20 cellular contexts compared by ENCODE assay signal in the genomic region with DNA sequence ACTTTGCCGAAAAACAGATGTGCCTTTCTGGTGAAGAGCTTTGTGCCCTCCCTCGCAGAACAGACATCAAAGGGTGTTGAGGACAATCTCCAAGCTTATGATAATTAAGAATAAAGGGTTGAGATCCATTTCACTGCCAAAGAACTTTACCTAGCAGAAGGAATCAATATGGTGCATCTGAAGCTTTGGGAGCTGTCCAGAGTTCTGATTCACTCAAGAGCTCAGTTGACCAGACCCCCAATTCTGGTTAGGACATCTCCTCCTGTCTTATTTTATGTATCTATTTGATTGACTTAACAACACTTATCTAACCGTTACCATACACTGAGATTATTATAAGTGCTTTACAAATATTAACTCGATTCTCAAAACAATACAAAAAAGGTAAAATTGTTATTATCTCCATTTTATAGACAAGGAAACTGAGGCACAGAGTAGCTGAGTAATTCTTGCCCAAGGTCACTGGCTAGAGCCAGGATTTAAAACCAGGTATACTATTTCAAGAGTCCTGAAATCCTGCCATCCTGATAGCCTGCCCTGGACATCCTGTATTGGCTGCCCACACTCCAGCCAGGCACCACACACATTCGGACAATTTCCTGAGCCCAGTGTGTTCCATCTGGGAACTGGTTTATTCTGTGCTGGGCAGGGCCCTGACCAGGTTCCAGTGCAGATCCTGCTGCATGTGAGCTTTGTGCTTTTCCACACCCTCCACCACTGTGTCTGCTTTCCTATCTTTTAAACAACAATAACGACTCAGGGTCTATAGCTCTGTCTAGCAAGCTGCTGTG. TPM values are rescaled to one million over a fixed set of nuclear protein-coding genes. Genes with fewer than 3 reads are reported as not detected.
A peak's percentile ranks its signal among the peaks of the same experiment; 100 is the strongest.
DNase-seq lines count a peak whose midpoint lies in the region; ATAC-seq and TF ChIP-seq lines count a peak whose summit lies in the region.
"Had no signal": no experiment of that assay in that cellular context is flagged by ENCODE, and none has a peak within 500 bp of the region (broad histone marks: within the 10 kb centered on the region; RNA-seq: fewer than 3 reads in every experiment).

No MANE protein-coding gene starts in this region.

- no peak for ATAC-seq in left lung
- ATAC-seq: left lobe of liver had no signal

- H3K27me3 ChIP-seq in MG63 (no peaks in the 10 kb centered on the region), left lung (no peaks in the 10 kb centered on the region), colonic mucosa (no peaks in the 10 kb centered on the region)
- H3K27me3 ChIP-seq: testis had no signal

- H3K9me3 ChIP-seq in MG63 (no peaks in the 10 kb centered on the region), left lung (no peaks in the 10 kb centered on the region), colonic mucosa (no peaks in the 10 kb centered on the region)
- H3K9me3 ChIP-seq: testis had no signal

- H3K4me1 ChIP-seq in left lung, result no peaks in the 10 kb centered on the region
- H3K4me1 ChIP-seq in colonic mucosa, result no peaks in the 10 kb centered on the region
- H3K4me1 ChIP-seq: testis had no signal

- H3K27ac ChIP-seq in left lung (no peak overlapping the region), colonic mucosa (no peak overlapping the region)
- H3K27ac ChIP-seq: testis had no signal

- H3K9ac ChIP-seq in colonic mucosa (ENCODE audit: low read depth in 2 of 2, low read length in 2 of 2), result no peak overlapping the region

- peak; percentile 30 for DNase-seq in ELR (ENCODE audit: low read depth)
- DNase-seq in NAMALWA (ENCODE audit: low spot score), result peak; percentile 1
- DNase-seq in cerebellar cortex (ENCODE audit: low spot score), result peak; percentile 92
- peak; percentile 20 for DNase-seq in iris pigment epithelial cell (ENCODE audit: low read depth)
- no peak for DNase-seq in EL
- no peak for DNase-seq in MG63
- no peak for DNase-seq in left lung
- DNase-seq in colonic mucosa, result no peak
- DNase-seq: activated CD4-positive, alpha-beta memory T cell treated with anti-CD3 and anti-CD28 coated beads, Interleukin-2, amount 10 ng/mL, durations not matched to agents 7 days and 5 days; activated naive CD4-positive, alpha-beta T cell treated with anti-CD3 and anti-CD28 coated beads, Interleukin-2, amount 10 ng/mL, durations not matched to agents 7 days and 5 days; CD4-positive, CD25-positive, alpha-beta regulatory T cell; Kasumi-1; NCI-H1417 treated with DMSO at 0.1 percent for 48 hours; NCI-H2171; NCI-H526 treated with DMSO at 0.1 percent for 48 hours; nucleus accumbens; retina; SHP77; testis had no signal

- no peaks in the 10 kb centered on the region for H3K36me3 ChIP-seq in MG63
- no peaks in the 10 kb centered on the region for H3K36me3 ChIP-seq in left lung
- no peaks in the 10 kb centered on the region for H3K36me3 ChIP-seq in colonic mucosa

- intact Hi-C loops in left lung (cut with DNase I), result no loop called here
- intact Hi-C loops in colonic mucosa (cut with DNase I), result no loop called here

- no peak overlapping the region for H3K4me3 ChIP-seq in MG63
- H3K4me3 ChIP-seq in left lung, result no peak overlapping the region
- no peak overlapping the region for H3K4me3 ChIP-seq in colonic mucosa
- H3K4me3 ChIP-seq: testis had no signal

- no peak for TF ChIP-seq CTCF in left lung (IDR thresholded peaks at IDR 0.05)
- no peak for TF ChIP-seq CTCF in colonic mucosa (IDR thresholded peaks at IDR 0.05)

RNA-seq across cellular contexts. Expression of gene PITPNM3, which starts 29.8 kb away (rescaled TPM):
- 1.4 and 2.0 TPM in 2 replicates for total RNA-seq in MG63 (2014; rRNA removed; shearing (Covaris generic); ENCODE audit: low replicate concordance)
- total RNA-seq in left lung (10 to 100 TPM; 12.3 to 13.8 TPM), colonic mucosa (10 to 100 TPM; 11.3 to 18.2 TPM)

Comparison
In these comparisons a context has a peak if more than half of its experiments do, and no peak if none do; other contexts are left out.
1. DNase-seq: peak in ELR (single experiment), NAMALWA (single experiment), cerebellar cortex (single experiment) and iris pigment epithelial cell (single experiment); none in EL (single experiment), MG63 (single experiment), left lung (0 of 2) and colonic mucosa (single experiment).